20 cellular contexts compared by ENCODE assay signal in the genomic region with DNA sequence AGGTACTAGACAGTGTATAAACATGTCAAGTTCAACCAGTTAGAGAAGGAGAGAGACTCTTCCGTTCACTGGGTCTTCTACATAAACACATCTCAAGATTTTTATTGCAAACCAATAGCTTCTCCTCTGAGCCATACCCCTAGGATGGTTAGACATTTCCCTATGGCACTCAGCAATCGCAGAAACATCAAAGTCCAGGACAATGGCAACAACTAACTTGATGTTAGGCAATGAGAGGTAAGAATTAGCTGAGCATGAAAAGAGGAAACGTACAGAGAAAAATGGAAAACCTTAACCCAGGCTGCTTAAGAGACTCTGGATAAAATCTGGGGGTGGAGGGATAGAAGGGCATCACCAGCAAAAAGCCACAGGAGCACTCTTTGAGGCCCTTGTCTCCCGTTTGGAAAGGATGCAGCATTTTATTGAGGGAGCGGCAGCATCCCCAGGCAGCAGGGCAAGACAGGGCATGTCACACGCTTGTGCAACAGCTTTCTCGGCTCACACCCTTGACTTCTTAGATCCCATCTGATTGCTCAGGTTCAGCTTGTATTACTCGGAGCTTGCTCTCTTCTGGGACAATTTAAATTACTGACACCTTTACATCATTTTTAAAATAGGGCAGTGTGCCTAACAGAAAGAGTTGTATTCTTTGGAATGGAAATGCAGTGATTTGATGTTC. TPM values are rescaled to one million over a fixed set of nuclear protein-coding genes. Genes with fewer than 3 reads are reported as not detected.
DNase-seq lines count a peak whose midpoint lies in the region; ATAC-seq, FAIRE-seq and TF ChIP-seq lines count a peak whose summit lies in the region.
"Had no signal": no experiment of that assay in that cellular context is flagged by ENCODE, and none has a peak within 500 bp of the region (broad histone marks: within the 10 kb centered on the region; RNA-seq: fewer than 3 reads in every experiment).

No MANE protein-coding gene starts in this region.

- H3K4me1 ChIP-seq in HepG2 (ENCODE audit: insufficient read depth, low read length) (peaks cover 77% of the 10 kb centered on the region), colonic mucosa (no peaks in the 10 kb centered on the region)

- no peak overlapping the region for H3K4me2 ChIP-seq in HepG2 (ENCODE audit: low read depth, low read length)

- TF ChIP-seq CTCF in HepG2 (CRISPR knock-in tag; IDR thresholded peaks at IDR 0.05) (no peak), colonic mucosa (IDR thresholded peaks at IDR 0.05) (no peak)

- in situ Hi-C loops in HepG2 (cut with HindIII; ENCODE audit: extremely low pct_ligation_motif_present, low pct_unique_long_range_greater_than_20kb) = no loop called here

- H3K9me3 ChIP-seq in HepG2 (ENCODE audit: low read length) (no peaks in the 10 kb centered on the region), colonic mucosa (no peaks in the 10 kb centered on the region)
- H3K9me3 ChIP-seq: mucosa of descending colon had no signal

- H3K4me3 ChIP-seq in HepG2 (replicated peaks in 1 of 3; ENCODE audit: insufficient read depth in 1 of 3, low read depth in 2 of 3, low read length in 3 of 3) (no peak overlapping the region), colonic mucosa (no peak overlapping the region)
- H3K4me3 ChIP-seq: mucosa of descending colon had no signal

- ATAC-seq in HepG2 (no peak), HG02610 (IDR thresholded peaks at IDR 0.05; ENCODE audit: unreplicated experiment) (no peak), GM19351 (IDR thresholded peaks at IDR 0.05; ENCODE audit: unreplicated experiment) (no peak)
- ATAC-seq: left colon; mucosa of descending colon; right cardiac atrium; stimulated activated naive CD8-positive, alpha-beta T cell treated with anti-CD3 and anti-CD28 coated beads, Interleukin-15, Interleukin-2, amounts not matched to agents 100 U/mL and 50 U/mL, for 24 hours; T-helper 17 cell; WTC11 had no signal

- no peak for TF ChIP-seq RAD21 in HepG2 (CRISPR knock-in tag; IDR thresholded peaks at IDR 0.05)

- 60% methylated on average over 8 of the region's 8 CpGs for WGBS in HepG2 (ENCODE audit: low lambda C conversion rate)

- no peak overlapping the region for H3K9ac ChIP-seq in HepG2 (ENCODE audit: insufficient read depth, low read depth, low read length)
- H3K9ac ChIP-seq in colonic mucosa (ENCODE audit: low read depth in 2 of 2, low read length in 2 of 2) = no peak overlapping the region

- CTCF ChIA-PET in HepG2 (lab: Yijun Ruan, JAX; ENCODE audit: low intra/inter-chr PET ratio, low total read pairs) = no interaction called here

- H3K36me3 ChIP-seq in HepG2 (replicated peaks in 1 of 2; ENCODE audit: control insufficient read depth in 1 of 2, insufficient read depth in 2 of 2, low read length in 2 of 2) = no peaks in the 10 kb centered on the region
- no peaks in the 10 kb centered on the region for H3K36me3 ChIP-seq in colonic mucosa

- DNase-seq in DMS153 (lab: John Stamatoyannopoulos, UW) (peak; percentile 8), NCI-H1694 treated with DMSO at 0.1 percent for 48 hours (lab: John Stamatoyannopoulos, UW) (peak; percentile 41), SKM-1 treated with dmso at 0.1 percent for 144 hours (lab: John Stamatoyannopoulos, UW; ENCODE audit: unreplicated experiment) (peak; percentile 17), HepG2 (ENCODE audit: low spot score) (peak; percentile 29), NCI-H2029 treated with DMSO at 0.1 percent for 48 hours (lab: John Stamatoyannopoulos, UW) (no peak), colonic mucosa (no peak)
- DNase-seq: ACHN; activated naive CD8-positive, alpha-beta T cell treated with anti-CD3 and anti-CD28 coated beads for 36 hours; H9; left colon; mucosa of descending colon; nucleus accumbens; right cardiac atrium; Right ventricle myocardium superior; stimulated activated naive CD8-positive, alpha-beta T cell treated with anti-CD3 and anti-CD28 coated beads, Interleukin-15, Interleukin-2, amounts not matched to agents 100 U/mL and 50 U/mL, for 24 hours; T-helper 17 cell had no signal

- no peaks in the 10 kb centered on the region for H3K27me3 ChIP-seq in HepG2 (ENCODE audit: control insufficient read depth in 1 of 2, insufficient read depth in 2 of 2, low read length in 2 of 2)
- no peaks in the 10 kb centered on the region for H3K27me3 ChIP-seq in colonic mucosa

- POLR2A ChIA-PET in HepG2 (lab: Yijun Ruan, JAX) = interaction anchor here (6.1 kb wide), 1 partner anchor 9 kb away, joined by 107 read pairs; a partner anchor contains a TSS

- intact Hi-C loops in HepG2 (cut with micrococcal nuclease; ENCODE audit: unreplicated experiment) = no loop called here
- intact Hi-C loops in colonic mucosa (cut with DNase I) = no loop called here

- TF ChIP-seq POLR2A in HepG2 (IDR thresholded peaks at IDR 0.05; ENCODE audit: insufficient read depth in 1 of 2, low read depth in 2 of 2, low read length in 2 of 2) = no peak

- no peak overlapping the region for H2AFZ ChIP-seq in HepG2 (ENCODE audit: low read length)

- H3K27ac ChIP-seq in HepG2 (ENCODE audit: extremely low read length, insufficient read depth, low read length) (peak overlapping the region; percentile 54), colonic mucosa (no peak overlapping the region)

- no peak for FAIRE-seq in HepG2 (lab: Jason Lieb, UNC)
- FAIRE-seq: urothelium cell line had no signal

- no TSS peak for BruUV-seq in HepG2 (replicated peaks; lab: Mats Ljungman, UMichigan)

- no peaks in the 10 kb centered on the region for H3K79me2 ChIP-seq in HepG2 (ENCODE audit: insufficient read depth, low read length)

- no peaks in the 10 kb centered on the region for H4K20me1 ChIP-seq in HepG2 (ENCODE audit: insufficient read depth, low read length)

- TF ChIP-seq EP300 in HepG2 (IDR thresholded peaks at IDR 0.05; ENCODE audit: low read depth in 2 of 2, low read length in 2 of 2) = no peak
- no peak for TF ChIP-seq EP300 in HepG2 (CRISPR knock-in tag; IDR thresholded peaks at IDR 0.05; ENCODE audit: borderline replicate concordance)

TF ChIP-seq in HepG2, 621 proteins besides CTCF, POLR2A, EP300 and RAD21 (continues in another document):
- TF ChIP-seq NFKBIZ (CRISPR knock-in tag; IDR thresholded peaks at IDR 0.05) = no peak
- TF ChIP-seq NFE2 (CRISPR knock-in tag; IDR thresholded peaks at IDR 0.05) = no peak
- peak; percentile 24; the same call in 1 of the 2 replicates for TF ChIP-seq BCL6 (CRISPR knock-in tag; IDR thresholded peaks at IDR 0.05)

RNA-seq across cellular contexts. Expression of a gene that starts 8.6 kb away (rescaled TPM):
- total RNA-seq in HepG2 (2016; rRNA removed; fragmentation: Illumina TruSeq; extraction: Trizol) = 135 and 262 TPM in 2 replicates
- 16.9 and 17.4 TPM in 2 replicates for total RNA-seq in HepG2 (2016; cell fraction: cytosol; rRNA removed; fragmentation: Illumina TruSeq; extraction: Trizol; ENCODE audit: low read depth)
- total RNA-seq in HepG2 (2016; cell fraction: insoluble cytoplasmic fraction; rRNA removed; fragmentation: Illumina TruSeq; extraction: Trizol) = 134 and 259 TPM in 2 replicates
- total RNA-seq in HepG2 (2016; cell fraction: membrane; rRNA removed; fragmentation: Illumina TruSeq; extraction: Trizol) = 55.1 and 59.2 TPM in 2 replicates
- total RNA-seq in HepG2 (2016; cell fraction: nucleus; rRNA removed; fragmentation: Illumina TruSeq; extraction: Trizol) = 92.0 and 102 TPM in 2 replicates
- 197 and 229 TPM in 2 replicates for polyA plus RNA-seq in HepG2 (2011; rRNA removed)
- 174 and 239 TPM in 2 replicates for polyA plus RNA-seq in HepG2 (2011; cell fraction: cytosol; rRNA removed)
- 53.5 and 69.1 TPM in 2 replicates for polyA plus RNA-seq in HepG2 (2011; cell fraction: nucleus; rRNA removed)
- polyA plus RNA-seq in HepG2 (2012) = 252 and 381 TPM in 2 replicates
- 23.7 and 24.6 TPM in 2 replicates for polyA plus RNA-seq in HepG2 (2016; cell fraction: cytosol; fragmentation: Illumina TruSeq; extraction: Trizol; ENCODE audit: low read depth)
- 471 and 492 TPM in 2 replicates for polyA plus RNA-seq in HepG2 (2016; cell fraction: insoluble cytoplasmic fraction; fragmentation: Illumina TruSeq; extraction: Trizol; ENCODE audit: low read depth)
- 65.5 and 69.3 TPM in 2 replicates for polyA plus RNA-seq in HepG2 (2016; cell fraction: membrane; fragmentation: Illumina TruSeq; extraction: Trizol; ENCODE audit: low read depth)
- polyA plus RNA-seq in HepG2 (2016; cell fraction: nucleus; fragmentation: Illumina TruSeq; extraction: Trizol; ENCODE audit: insufficient read depth, low read depth) = 163 TPM in 2 replicates
- 98.7 and 239 TPM in 2 replicates for polyA minus RNA-seq in HepG2 (2011; rRNA and poly(A)+ RNA removed; ENCODE audit: low replicate concordance)
- polyA minus RNA-seq in HepG2 (2011; cell fraction: cytosol; rRNA and poly(A)+ RNA removed) = 170 and 192 TPM in 2 replicates
- 105 and 132 TPM in 2 replicates for polyA minus RNA-seq in HepG2 (2011; cell fraction: nucleus; rRNA and poly(A)+ RNA removed)
- total RNA-seq in colonic mucosa = 10 to 100 TPM in 1 of 2 donors, 1 to 10 TPM in 1; 7.5 to 28.5 TPM

RNA-seq across cellular contexts. Expression of a gene that starts 52.5 kb away (rescaled TPM):
- total RNA-seq in HepG2 (2016; rRNA removed; fragmentation: Illumina TruSeq; extraction: Trizol) (30.8 and 38.3 TPM in 2 replicates), colonic mucosa (10 to 100 TPM; 10.6 to 42.5 TPM)
- 2.6 and 2.7 TPM in 2 replicates for total RNA-seq in HepG2 (2016; cell fraction: cytosol; rRNA removed; fragmentation: Illumina TruSeq; extraction: Trizol; ENCODE audit: low read depth)
- total RNA-seq in HepG2 (2016; cell fraction: insoluble cytoplasmic fraction; rRNA removed; fragmentation: Illumina TruSeq; extraction: Trizol) = 31.0 and 36.1 TPM in 2 replicates
- total RNA-seq in HepG2 (2016; cell fraction: membrane; rRNA removed; fragmentation: Illumina TruSeq; extraction: Trizol) = 13.2 and 13.7 TPM in 2 replicates
- total RNA-seq in HepG2 (2016; cell fraction: nucleus; rRNA removed; fragmentation: Illumina TruSeq; extraction: Trizol) = 30.7 and 32.0 TPM in 2 replicates
- 4.0 and 5.1 TPM in 2 replicates for polyA plus RNA-seq in HepG2 (2011; rRNA removed)
- polyA plus RNA-seq in HepG2 (2011; cell fraction: cytosol; rRNA removed) = 2.1 and 2.8 TPM in 2 replicates
- polyA plus RNA-seq in HepG2 (2011; cell fraction: nucleus; rRNA removed) = 4.8 and 5.6 TPM in 2 replicates
- 5.0 and 9.6 TPM in 2 replicates for polyA plus RNA-seq in HepG2 (2012)
- polyA plus RNA-seq in HepG2 (2016; cell fraction: cytosol; fragmentation: Illumina TruSeq; extraction: Trizol; ENCODE audit: low read depth) = 1.9 and 2.3 TPM in 2 replicates
- polyA plus RNA-seq in HepG2 (2016; cell fraction: insoluble cytoplasmic fraction; fragmentation: Illumina TruSeq; extraction: Trizol; ENCODE audit: low read depth) = 22.9 and 23.5 TPM in 2 replicates
- polyA plus RNA-seq in HepG2 (2016; cell fraction: membrane; fragmentation: Illumina TruSeq; extraction: Trizol; ENCODE audit: low read depth) = 5.8 and 7.0 TPM in 2 replicates
- polyA plus RNA-seq in HepG2 (2016; cell fraction: nucleus; fragmentation: Illumina TruSeq; extraction: Trizol; ENCODE audit: insufficient read depth, low read depth) = 30.4 and 34.3 TPM in 2 replicates
- polyA minus RNA-seq in HepG2 (2011; rRNA and poly(A)+ RNA removed; ENCODE audit: low replicate concordance) = 9.1 and 10.5 TPM in 2 replicates
- polyA minus RNA-seq in HepG2 (2011; cell fraction: cytosol; rRNA and poly(A)+ RNA removed) = 6.1 and 6.5 TPM in 2 replicates
- 23.4 and 25.1 TPM in 2 replicates for polyA minus RNA-seq in HepG2 (2011; cell fraction: nucleus; rRNA and poly(A)+ RNA removed)

Comparison
In these comparisons a context has a peak if more than half of its experiments do, and no peak if none do; other contexts are left out.
1. DNase-seq: peak in DMS153 (single experiment), NCI-H1694 treated with DMSO at 0.1 percent for 48 hours (single experiment), SKM-1 treated with dmso at 0.1 percent for 144 hours (single experiment) and HepG2 (single experiment); none in NCI-H2029 treated with DMSO at 0.1 percent for 48 hours (single experiment) and colonic mucosa (single experiment).